ENCODE assay signal across 15 cellular contexts in the genomic region with DNA sequence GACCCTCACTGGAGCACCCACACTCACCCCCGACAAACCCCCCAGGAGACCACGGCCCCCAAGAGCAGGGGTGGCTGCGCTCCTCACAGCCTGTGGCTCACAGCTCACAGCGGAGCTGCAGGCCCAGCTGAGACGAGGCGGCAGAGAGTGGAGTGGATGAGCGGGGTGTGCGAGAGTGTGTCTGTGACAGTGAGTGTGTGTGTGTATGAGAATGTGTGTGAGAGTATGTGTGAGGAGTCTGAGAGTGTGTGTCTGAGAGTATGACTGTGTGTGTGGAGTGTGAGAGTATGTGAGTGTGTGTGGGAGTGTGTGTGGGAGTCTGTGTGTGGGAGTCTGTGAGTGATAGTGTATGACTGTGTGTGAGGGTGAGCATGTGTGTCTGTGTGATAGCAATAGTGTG. TPM values are rescaled to one million over a fixed set of nuclear protein-coding genes. Genes with fewer than 3 reads are reported as not detected.
A peak's percentile ranks its signal among the peaks of the same experiment; 100 is the strongest.
DNase-seq lines count a peak whose midpoint lies in the region; ATAC-seq and TF ChIP-seq lines count a peak whose summit lies in the region.
"Had no signal": no experiment of that assay in that cellular context is flagged by ENCODE, and none has a peak within 500 bp of the region (broad histone marks: within the 10 kb centered on the region; RNA-seq: fewer than 3 reads in every experiment).

No MANE protein-coding gene starts in this region.

- H3K4me3 ChIP-seq in liver (ENCODE audit: low read depth in 1 of 3, low read length in 3 of 3) (no peak overlapping the region), smooth muscle cell (no peak overlapping the region)
- H3K4me3 ChIP-seq: BLaER1, gastrocnemius medialis, thyroid gland had no signal

- POLR2A ChIA-PET in activated CD4-positive, alpha-beta memory T cell treated with anti-CD3 and anti-CD28 coated beads for 36 hours (lab: Charles Lee), result no interaction called here
- POLR2A ChIA-PET in activated CD4-positive, alpha-beta memory T cell treated with anti-CD3 and anti-CD28 coated beads, Interleukin-2, amount 10 ng/mL, durations not matched to agents 7 days and 5 days (lab: Charles Lee), result no interaction called here

- intact Hi-C loops in activated CD4-positive, alpha-beta memory T cell treated with anti-CD3 and anti-CD28 coated beads for 36 hours (cut with micrococcal nuclease), result no loop called here
- intact Hi-C loops in activated T-helper 1 cell treated with anti-CD3 and anti-CD28 coated beads, Interleukin-12 subunit alpha, Interleukin-12 subunit beta, Interleukin-2, Interleukin-4 antibody, amounts not matched to agents 30 ng/mL and 10 ng/mL and 1 ng/mL, durations not matched to agents 14 hours and 24 hours and 36 hours (cut with micrococcal nuclease), result no loop called here
- intact Hi-C loops in sciatic nerve (cut with DNase I), result loop anchor here (5.0 to 10.0 kb wide), 2 partner anchors 58 to 1199 kb away; a partner anchor contains a TSS

- WGBS in liver, result 94% methylated on average over 8 of the region's 8 CpGs
- 88% methylated on average over 8 of the region's 8 CpGs for WGBS in smooth muscle cell (ENCODE audit: low lambda C conversion rate)

- H3K27ac ChIP-seq in liver (ENCODE audit: low read depth in 1 of 2, low read length in 2 of 2) (peak overlapping the region; percentile 56 to 59), smooth muscle cell (ENCODE audit: low read depth) (no peak overlapping the region)
- H3K27ac ChIP-seq: gastrocnemius medialis, parathyroid adenoma, thyroid gland had no signal

- TF ChIP-seq RAD21 in liver (IDR thresholded peaks at IDR 0.05), result no peak

- H3K36me3 ChIP-seq in liver (ENCODE audit: control insufficient read depth in 4 of 4, insufficient read depth in 3 of 4, low read depth in 1 of 4, low read length in 3 of 4) (no peaks in the 10 kb centered on the region), smooth muscle cell (ENCODE audit: low read depth) (no peaks in the 10 kb centered on the region)
- H3K36me3 ChIP-seq: BLaER1, gastrocnemius medialis, thyroid gland had no signal

- H3K27ac Mint-ChIP-seq in activated CD4-positive, alpha-beta memory T cell treated with anti-CD3 and anti-CD28 coated beads for 36 hours, result no peak overlapping the region
- H3K27ac Mint-ChIP-seq in activated CD4-positive, alpha-beta memory T cell treated with anti-CD3 and anti-CD28 coated beads, Interleukin-2, amount 10 ng/mL, durations not matched to agents 7 days and 5 days, result no peak overlapping the region
- H3K27ac Mint-ChIP-seq in activated T-helper 1 cell treated with anti-CD3 and anti-CD28 coated beads, Interleukin-12 subunit alpha, Interleukin-12 subunit beta, Interleukin-2, Interleukin-4 antibody, amounts not matched to agents 30 ng/mL and 10 ng/mL and 1 ng/mL, durations not matched to agents 14 hours and 24 hours and 36 hours, result peak overlapping the region; percentile 2
- H3K27ac Mint-ChIP-seq: activated naive CD4-positive, alpha-beta T cell treated with anti-CD3 and anti-CD28 coated beads, Interleukin-2, amount 50 U/mL, for 24 hours had no signal

- no peak for TF ChIP-seq CTCF in liver (IDR thresholded peaks at IDR 0.05; ENCODE audit: low read depth, low read length, missing input control)
- no peak for TF ChIP-seq CTCF in smooth muscle cell (IDR thresholded peaks at IDR 0.05; ENCODE audit: borderline replicate concordance, insufficient read depth, poor library complexity, severe bottlenecking)

- H3K4me1 ChIP-seq in liver (ENCODE audit: control insufficient read depth in 4 of 4, insufficient read depth in 4 of 4, low read length in 3 of 4) (peaks cover 14 to 39% (median 34%) of the 10 kb centered on the region in 4 donors), smooth muscle cell (ENCODE audit: low read depth) (no peaks in the 10 kb centered on the region)
- H3K4me1 ChIP-seq: gastrocnemius medialis, parathyroid adenoma had no signal

- no peaks in the 10 kb centered on the region for H3K4me1 Mint-ChIP-seq in activated CD4-positive, alpha-beta memory T cell treated with anti-CD3 and anti-CD28 coated beads for 36 hours (ENCODE audit: low read depth)
- H3K4me1 Mint-ChIP-seq in activated CD4-positive, alpha-beta memory T cell treated with anti-CD3 and anti-CD28 coated beads, Interleukin-2, amount 10 ng/mL, durations not matched to agents 7 days and 5 days, result peaks cover 5% of the 10 kb centered on the region
- H3K4me1 Mint-ChIP-seq in activated T-helper 1 cell treated with anti-CD3 and anti-CD28 coated beads, Interleukin-12 subunit alpha, Interleukin-12 subunit beta, Interleukin-2, Interleukin-4 antibody, amounts not matched to agents 30 ng/mL and 10 ng/mL and 1 ng/mL, durations not matched to agents 14 hours and 24 hours and 36 hours (ENCODE audit: low read depth), result peaks cover 8% of the 10 kb centered on the region
- H3K4me1 Mint-ChIP-seq: activated naive CD4-positive, alpha-beta T cell treated with anti-CD3 and anti-CD28 coated beads, Interleukin-2, amount 50 U/mL, for 24 hours had no signal

- CTCF ChIA-PET in activated CD4-positive, alpha-beta memory T cell treated with anti-CD3 and anti-CD28 coated beads for 36 hours (lab: Charles Lee), result no interaction called here
- CTCF ChIA-PET in activated CD4-positive, alpha-beta memory T cell treated with anti-CD3 and anti-CD28 coated beads, Interleukin-2, amount 10 ng/mL, durations not matched to agents 7 days and 5 days (lab: Charles Lee), result no interaction called here

- H4K20me1 ChIP-seq in smooth muscle cell (ENCODE audit: low read depth), result no peaks in the 10 kb centered on the region
- H4K20me1 ChIP-seq: BLaER1 had no signal

- H3K4me2 ChIP-seq in smooth muscle cell, result no peak overlapping the region
- H3K4me2 ChIP-seq: BLaER1, SK-N-SH had no signal

- no peaks in the 10 kb centered on the region for H3K27me3 Mint-ChIP-seq in activated CD4-positive, alpha-beta memory T cell treated with anti-CD3 and anti-CD28 coated beads for 36 hours
- peaks cover 7% of the 10 kb centered on the region for H3K27me3 Mint-ChIP-seq in activated CD4-positive, alpha-beta memory T cell treated with anti-CD3 and anti-CD28 coated beads, Interleukin-2, amount 10 ng/mL, durations not matched to agents 7 days and 5 days
- H3K27me3 Mint-ChIP-seq in activated T-helper 1 cell treated with anti-CD3 and anti-CD28 coated beads, Interleukin-12 subunit alpha, Interleukin-12 subunit beta, Interleukin-2, Interleukin-4 antibody, amounts not matched to agents 30 ng/mL and 10 ng/mL and 1 ng/mL, durations not matched to agents 14 hours and 24 hours and 36 hours (ENCODE audit: insufficient read depth), result peaks cover 11% of the 10 kb centered on the region
- H3K27me3 Mint-ChIP-seq: activated naive CD4-positive, alpha-beta T cell treated with anti-CD3 and anti-CD28 coated beads, Interleukin-2, amount 50 U/mL, for 24 hours had no signal

- no peaks in the 10 kb centered on the region for H3K36me3 Mint-ChIP-seq in activated CD4-positive, alpha-beta memory T cell treated with anti-CD3 and anti-CD28 coated beads for 36 hours
- H3K36me3 Mint-ChIP-seq in activated CD4-positive, alpha-beta memory T cell treated with anti-CD3 and anti-CD28 coated beads, Interleukin-2, amount 10 ng/mL, durations not matched to agents 7 days and 5 days (ENCODE audit: low read depth), result no peaks in the 10 kb centered on the region
- no peaks in the 10 kb centered on the region for H3K36me3 Mint-ChIP-seq in activated T-helper 1 cell treated with anti-CD3 and anti-CD28 coated beads, Interleukin-12 subunit alpha, Interleukin-12 subunit beta, Interleukin-2, Interleukin-4 antibody, amounts not matched to agents 30 ng/mL and 10 ng/mL and 1 ng/mL, durations not matched to agents 14 hours and 24 hours and 36 hours (ENCODE audit: low read depth)
- H3K36me3 Mint-ChIP-seq: activated naive CD4-positive, alpha-beta T cell treated with anti-CD3 and anti-CD28 coated beads, Interleukin-2, amount 50 U/mL, for 24 hours had no signal

- DNase-seq in activated CD4-positive, alpha-beta memory T cell treated with anti-CD3 and anti-CD28 coated beads for 36 hours, result peak; percentile 7
- DNase-seq in activated CD4-positive, alpha-beta memory T cell treated with anti-CD3 and anti-CD28 coated beads, Interleukin-2, amount 10 ng/mL, durations not matched to agents 7 days and 5 days, result no peak
- DNase-seq in activated T-helper 1 cell treated with anti-CD3 and anti-CD28 coated beads, Interleukin-12 subunit alpha, Interleukin-12 subunit beta, Interleukin-2, Interleukin-4 antibody, amounts not matched to agents 30 ng/mL and 10 ng/mL and 1 ng/mL, durations not matched to agents 14 hours and 24 hours and 36 hours (ENCODE audit: low spot score), result no peak
- DNase-seq in sciatic nerve (ENCODE audit: low spot score) (peak; percentile 41), MV-4-11 (lab: John Stamatoyannopoulos, UW) (no peak), smooth muscle cell (lab: John Stamatoyannopoulos, UW; ENCODE audit: unreplicated experiment) (no peak), T-helper 9 cell (no peak)
- DNase-seq: NCI-H2171, SK-N-SH, thyroid gland had no signal

- no peaks in the 10 kb centered on the region for H3K9me3 Mint-ChIP-seq in activated CD4-positive, alpha-beta memory T cell treated with anti-CD3 and anti-CD28 coated beads for 36 hours
- no peaks in the 10 kb centered on the region for H3K9me3 Mint-ChIP-seq in activated CD4-positive, alpha-beta memory T cell treated with anti-CD3 and anti-CD28 coated beads, Interleukin-2, amount 10 ng/mL, durations not matched to agents 7 days and 5 days
- no peaks in the 10 kb centered on the region for H3K9me3 Mint-ChIP-seq in activated T-helper 1 cell treated with anti-CD3 and anti-CD28 coated beads, Interleukin-12 subunit alpha, Interleukin-12 subunit beta, Interleukin-2, Interleukin-4 antibody, amounts not matched to agents 30 ng/mL and 10 ng/mL and 1 ng/mL, durations not matched to agents 14 hours and 24 hours and 36 hours
- H3K9me3 Mint-ChIP-seq: activated naive CD4-positive, alpha-beta T cell treated with anti-CD3 and anti-CD28 coated beads, Interleukin-2, amount 50 U/mL, for 24 hours had no signal

- no peaks in the 10 kb centered on the region for H3K79me2 ChIP-seq in smooth muscle cell (ENCODE audit: low read depth)
- H3K79me2 ChIP-seq: parathyroid adenoma had no signal

- peak overlapping the region; percentile 43 to 45 for H3K9ac ChIP-seq in liver (ENCODE audit: low read depth in 1 of 2, low read length in 2 of 2)
- H3K9ac ChIP-seq in smooth muscle cell (ENCODE audit: low read depth), result no peak overlapping the region
- H3K9ac ChIP-seq: BLaER1, parathyroid adenoma, SK-N-SH had no signal

- H3K27me3 ChIP-seq in liver (ENCODE audit: control insufficient read depth in 4 of 4, insufficient read depth in 4 of 4, low read length in 3 of 4) (no peaks in the 10 kb centered on the region), smooth muscle cell (ENCODE audit: low read depth) (no peaks in the 10 kb centered on the region)
- H3K27me3 ChIP-seq: BLaER1, gastrocnemius medialis, thyroid gland had no signal

- no peak overlapping the region for H2AFZ ChIP-seq in smooth muscle cell (ENCODE audit: low read depth)
- H2AFZ ChIP-seq: parathyroid adenoma had no signal

- H3K9me3 ChIP-seq in liver (ENCODE audit: control insufficient read depth in 4 of 4, low read length in 3 of 4) (no peaks in the 10 kb centered on the region), smooth muscle cell (replicated peaks; ENCODE audit: low read depth) (no peaks in the 10 kb centered on the region)
- H3K9me3 ChIP-seq: BLaER1, gastrocnemius medialis, SK-N-SH, thyroid gland had no signal

- ATAC-seq in sciatic nerve, result no peak
- ATAC-seq: gastrocnemius medialis had no signal

- H3F3A ChIP-seq in smooth muscle cell (ENCODE audit: low read depth), result no peaks in the 10 kb centered on the region

- H3K4me3 Mint-ChIP-seq in activated CD4-positive, alpha-beta memory T cell treated with anti-CD3 and anti-CD28 coated beads for 36 hours, result no peak overlapping the region
- no peak overlapping the region for H3K4me3 Mint-ChIP-seq in activated CD4-positive, alpha-beta memory T cell treated with anti-CD3 and anti-CD28 coated beads, Interleukin-2, amount 10 ng/mL, durations not matched to agents 7 days and 5 days
- H3K4me3 Mint-ChIP-seq in activated T-helper 1 cell treated with anti-CD3 and anti-CD28 coated beads, Interleukin-12 subunit alpha, Interleukin-12 subunit beta, Interleukin-2, Interleukin-4 antibody, amounts not matched to agents 30 ng/mL and 10 ng/mL and 1 ng/mL, durations not matched to agents 14 hours and 24 hours and 36 hours, result no peak overlapping the region
- H3K4me3 Mint-ChIP-seq: activated naive CD4-positive, alpha-beta T cell treated with anti-CD3 and anti-CD28 coated beads, Interleukin-2, amount 50 U/mL, for 24 hours had no signal

RNA-seq across cellular contexts. Expression of a gene that starts 55.3 kb away (rescaled TPM):
- total RNA-seq in activated CD4-positive, alpha-beta memory T cell treated with anti-CD3 and anti-CD28 coated beads for 36 hours, result 100 to 1,000 TPM; 182 to 193 TPM
- 100 to 1,000 TPM; 299 to 324 TPM for total RNA-seq in activated CD4-positive, alpha-beta memory T cell treated with anti-CD3 and anti-CD28 coated beads, Interleukin-2, amount 10 ng/mL, durations not matched to agents 7 days and 5 days
- 301 and 306 TPM in 2 replicates for total RNA-seq in activated T-helper 1 cell treated with anti-CD3 and anti-CD28 coated beads, Interleukin-12 subunit alpha, Interleukin-12 subunit beta, Interleukin-2, Interleukin-4 antibody, amounts not matched to agents 30 ng/mL and 10 ng/mL and 1 ng/mL, durations not matched to agents 14 hours and 24 hours and 36 hours
- total RNA-seq in liver, result 100 to 1,000 TPM; 216 to 274 TPM
- polyA plus RNA-seq in liver, result 100 to 1,000 TPM; 149 to 488 TPM
- 95.8 TPM for total RNA-seq in sciatic nerve
- 190 and 218 TPM in 2 replicates for total RNA-seq in smooth muscle cell
- polyA plus RNA-seq in smooth muscle cell, result 83.9 and 114 TPM in 2 replicates

Comparison
In these comparisons a context has a peak if more than half of its experiments do, and no peak if none do; other contexts are left out.
1. DNase-seq: peak in activated CD4-positive, alpha-beta memory T cell treated with anti-CD3 and anti-CD28 coated beads for 36 hours (single experiment) and sciatic nerve (single experiment); none in activated CD4-positive, alpha-beta memory T cell treated with anti-CD3 and anti-CD28 coated beads, Interleukin-2, amount 10 ng/mL, durations not matched to agents 7 days and 5 days (single experiment), activated T-helper 1 cell treated with anti-CD3 and anti-CD28 coated beads, Interleukin-12 subunit alpha, Interleukin-12 subunit beta, Interleukin-2, Interleukin-4 antibody, amounts not matched to agents 30 ng/mL and 10 ng/mL and 1 ng/mL, durations not matched to agents 14 hours and 24 hours and 36 hours (single experiment), MV-4-11 (single experiment), smooth muscle cell (single experiment) and T-helper 9 cell (single experiment).